10 cellular contexts compared by ENCODE assay signal in genomic region chr5:107470007-107470582, GRCh38.
A peak's percentile ranks its signal among the peaks of the same experiment; 100 is the strongest.
DNase-seq lines count a peak whose midpoint lies in the region; ATAC-seq and TF ChIP-seq lines count a peak whose summit lies in the region.
"Had no signal": no experiment of that assay in that cellular context is flagged by ENCODE, and none has a peak within 500 bp of the region (broad histone marks: within the 10 kb centered on the region; RNA-seq: fewer than 3 reads in every experiment).

No MANE protein-coding gene starts in this region.

- H3K4me1 ChIP-seq in Panc1 (ENCODE audit: control insufficient read depth, insufficient read depth, low read length) (peaks cover 69% of the 10 kb centered on the region), osteoblast (ENCODE audit: insufficient read depth, low read length) (peaks cover 14% of the 10 kb centered on the region)

- TF ChIP-seq CTCF in Panc1 (IDR thresholded peaks at IDR 0.05), result no peak
- no peak for TF ChIP-seq CTCF in osteoblast (IDR thresholded peaks at IDR 0.05; ENCODE audit: extremely low read depth, low read depth, low read length)
- TF ChIP-seq CTCF in osteocyte (IDR thresholded peaks at IDR 0.05), result no peak

- POLR2A ChIA-PET in Panc1 (lab: Charles Lee), result interaction anchor here (0.6 to 0.7 kb wide), 3 partner anchors 22 to 414 kb away, joined by 3 to 4 read pairs (median 3); no protein-coding TSS in a partner anchor

- H4K20me1 ChIP-seq in osteoblast (ENCODE audit: insufficient read depth, low read length), result no peaks in the 10 kb centered on the region

- H3K27me3 ChIP-seq in Panc1 (ENCODE audit: control insufficient read depth, insufficient read depth, low read length), result no peaks in the 10 kb centered on the region
- no peaks in the 10 kb centered on the region for H3K27me3 ChIP-seq in osteoblast (ENCODE audit: insufficient read depth, low read length)

- H3K4me2 ChIP-seq in osteoblast (ENCODE audit: insufficient read depth, low read length), result peak overlapping the region; percentile 18

- H3K9me3 Mint-ChIP-seq in osteocyte (ENCODE audit: unreplicated experiment), result no peaks in the 10 kb centered on the region

- H2AFZ ChIP-seq in osteoblast (ENCODE audit: low read length), result no peak overlapping the region

- H3K9me3 ChIP-seq in Panc1 (ENCODE audit: control insufficient read depth, insufficient read depth, low read depth, low read length), result no peaks in the 10 kb centered on the region
- H3K9me3 ChIP-seq in osteoblast (ENCODE audit: low read depth, low read length), result no peaks in the 10 kb centered on the region

- H3K4me3 ChIP-seq in Panc1 (ENCODE audit: low read depth in 2 of 2, low read length in 2 of 2) (peak overlapping the region in 1 of 2 experiments; percentile 3; a peak in 1 of 4 replicates), osteoblast (ENCODE audit: insufficient read depth, low read length) (no peak overlapping the region)

- in situ Hi-C loops in Panc1 (cut with HindIII; ENCODE audit: low pct_unique_long_range_greater_than_20kb, low sequenced_read_pairs), result no loop called here

- intact Hi-C loops in Panc1 (cut with micrococcal nuclease; ENCODE audit: unreplicated experiment), result loop anchor here (10.0 kb wide), 1 partner anchor 195 kb away; no protein-coding TSS in a partner anchor

- CTCF ChIA-PET in Panc1 (lab: Charles Lee), result interaction anchor here (0.6 kb wide), 1 partner anchor 204 kb away, joined by 4 read pairs; no protein-coding TSS in a partner anchor

- H3K4me3 Mint-ChIP-seq in osteocyte (ENCODE audit: unreplicated experiment), result no peak overlapping the region

- no peaks in the 10 kb centered on the region for H3K36me3 Mint-ChIP-seq in osteocyte (ENCODE audit: unreplicated experiment)

- DNase-seq in H4 (ENCODE audit: low spot score) (peak; percentile 30), Panc1 (ENCODE audit: low read depth, low spot score) (no peak), epithelial cell of prostate (ENCODE audit: low read depth, low spot score) (no peak), osteoblast (ENCODE audit: insufficient read length, low spot score, missing footprints) (no peak), NCI-H526 treated with DMSO at 0.1 percent for 48 hours (lab: John Stamatoyannopoulos, UW) (no peak), osteocyte (ENCODE audit: extremely low spot score, unreplicated experiment) (no peak)
- DNase-seq: activated CD4-positive, alpha-beta T cell treated with anti-CD3 and anti-CD28 coated beads for 48 hours; activated gamma-delta T cell; stimulated activated CD4-positive, alpha-beta T cell treated with anti-CD3 and anti-CD28 coated beads, Interleukin-4, amount 100 ng/mL, for 4 hours had no signal

- H3K27ac ChIP-seq in Panc1 (ENCODE audit: low read length) (peak overlapping the region; percentile 86), epithelial cell of prostate (peak overlapping the region; percentile 87), osteoblast (ENCODE audit: low read depth, low read length) (peak overlapping the region; percentile 70)

- H3K27ac Mint-ChIP-seq in osteocyte (ENCODE audit: unreplicated experiment), result no peak overlapping the region

- H3K27me3 Mint-ChIP-seq in osteocyte (ENCODE audit: unreplicated experiment), result no peaks in the 10 kb centered on the region

- BruUV-seq in Panc1 (replicated peaks; lab: Mats Ljungman, UMichigan), result no TSS peak

- H3K79me2 ChIP-seq in osteoblast (ENCODE audit: insufficient read depth, low read length), result no peaks in the 10 kb centered on the region

- H3K4me1 Mint-ChIP-seq in osteocyte (ENCODE audit: unreplicated experiment), result peaks cover 32% of the 10 kb centered on the region

- H3K36me3 ChIP-seq in Panc1 (ENCODE audit: control insufficient read depth, insufficient read depth, low read length) (no peaks in the 10 kb centered on the region), osteoblast (ENCODE audit: insufficient read depth, low read length) (no peaks in the 10 kb centered on the region)

- peak; percentile 31 for ATAC-seq in Panc1
- no peak for ATAC-seq in GM19035 (IDR thresholded peaks at IDR 0.05; ENCODE audit: unreplicated experiment)
